2 cellular contexts compared by ENCODE assay signal in the genomic region with DNA sequence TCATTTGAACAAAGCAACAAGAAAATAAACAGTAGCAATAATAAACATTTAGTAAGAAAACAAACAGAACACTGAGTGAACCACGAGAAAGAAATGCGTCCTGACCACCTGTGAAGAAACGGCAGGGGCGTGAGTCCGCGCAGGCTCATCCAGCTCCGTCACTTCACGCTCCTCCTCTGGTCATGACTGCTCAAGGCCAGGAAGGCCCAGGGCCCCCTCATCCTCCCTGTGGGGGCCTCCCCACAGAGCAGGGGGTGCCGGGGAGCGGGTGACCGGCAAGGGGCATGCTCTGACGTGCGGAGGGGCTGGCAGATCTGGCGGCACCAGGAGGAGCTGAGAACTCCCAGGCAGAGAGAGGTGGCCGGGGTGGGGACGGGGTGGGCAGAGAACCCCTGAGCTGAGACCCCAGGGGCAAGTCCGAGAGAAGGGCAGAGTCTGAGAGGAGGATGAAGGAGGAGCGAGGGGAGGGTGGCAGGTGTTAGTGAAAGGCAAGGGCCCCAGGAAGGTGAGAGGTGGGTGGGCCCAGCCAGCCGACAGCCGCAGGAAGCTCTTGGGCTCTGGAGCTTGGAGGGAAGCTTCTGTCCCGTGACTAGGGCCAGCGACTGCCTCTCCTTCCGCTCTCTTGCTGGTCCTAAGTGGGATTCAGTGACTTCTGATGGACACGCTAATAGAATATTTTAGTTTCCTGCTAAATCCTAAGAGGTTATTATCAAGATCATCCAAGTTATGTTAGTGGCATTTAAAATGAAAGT.
TF ChIP-seq lines count a peak whose summit lies in the region.

No MANE protein-coding gene starts in this region.

TF ChIP-seq in HepG2, 621 proteins besides CTCF, POLR2A, EP300 and RAD21:
- TF ChIP-seq, protein P1, sequence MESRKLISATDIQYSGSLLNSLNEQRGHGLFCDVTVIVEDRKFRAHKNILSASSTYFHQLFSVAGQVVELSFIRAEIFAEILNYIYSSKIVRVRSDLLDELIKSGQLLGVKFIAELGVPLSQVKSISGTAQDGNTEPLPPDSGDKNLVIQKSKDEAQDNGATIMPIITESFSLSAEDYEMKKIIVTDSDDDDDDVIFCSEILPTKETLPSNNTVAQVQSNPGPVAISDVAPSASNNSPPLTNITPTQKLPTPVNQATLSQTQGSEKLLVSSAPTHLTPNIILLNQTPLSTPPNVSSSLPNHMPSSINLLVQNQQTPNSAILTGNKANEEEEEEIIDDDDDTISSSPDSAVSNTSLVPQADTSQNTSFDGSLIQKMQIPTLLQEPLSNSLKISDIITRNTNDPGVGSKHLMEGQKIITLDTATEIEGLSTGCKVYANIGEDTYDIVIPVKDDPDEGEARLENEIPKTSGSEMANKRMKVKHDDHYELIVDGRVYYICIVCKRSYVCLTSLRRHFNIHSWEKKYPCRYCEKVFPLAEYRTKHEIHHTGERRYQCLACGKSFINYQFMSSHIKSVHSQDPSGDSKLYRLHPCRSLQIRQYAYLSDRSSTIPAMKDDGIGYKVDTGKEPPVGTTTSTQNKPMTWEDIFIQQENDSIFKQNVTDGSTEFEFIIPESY (CRISPR knock-in tag; IDR thresholded peaks at IDR 0.05), result peak; percentile 56; the same call in 1 of the 2 replicates
- no peak for TF ChIP-seq EED (CRISPR knock-in tag; IDR thresholded peaks at IDR 0.05)
TF ChIP-seq in HepG2: peak in this region for 1.

TF ChIP-seq in H1, 55 proteins besides CTCF, POLR2A, EP300 and RAD21:
- TF ChIP-seq TBP (IDR thresholded peaks at IDR 0.05; ENCODE audit: low read depth, low read length) (no peak), POLR2AphosphoS5 (IDR thresholded peaks at IDR 0.05; ENCODE audit: low read depth, low read length) (no peak)
